Comparison of ENCODE assay signal across 8 cellular contexts in genomic region chr6:157823523-157824370, GRCh38. TPM values are rescaled to one million over a fixed set of nuclear protein-coding genes. Genes with fewer than 3 reads are reported as not detected.
DNase-seq lines count a peak whose midpoint lies in the region; ATAC-seq and TF ChIP-seq lines count a peak whose summit lies in the region.

No MANE protein-coding gene starts in this region.

- no peaks in the 10 kb centered on the region for H3K36me3 ChIP-seq in HUES6 (ENCODE audit: control insufficient read depth, insufficient read depth, low read length)

- H3K9ac ChIP-seq in HUES6 (ENCODE audit: low read length), result peak overlapping the region; percentile 89

- DNase-seq in Calu3, result peak; percentile 20
- peak; percentile 50 for DNase-seq in UCSD-AML1 (lab: John Stamatoyannopoulos, UW; ENCODE audit: unreplicated experiment)
- peak; percentile 43 for DNase-seq in iPS-NIHi7 (ENCODE audit: extremely low spot score)
- peak; percentile 76 to 84 (median 81) for DNase-seq in stimulated activated CD4-positive, alpha-beta T cell treated with anti-CD3 and anti-CD28 coated beads, Interleukin-12 subunit alpha, Interleukin-12 subunit beta, amount 100 ng/mL, for 48 hours (ENCODE audit: low read depth in 2 of 3, low spot score in 1 of 3)
- DNase-seq in midbrain (lab: John Stamatoyannopoulos, UW), result no peak

- H3K27ac Mint-ChIP-seq in Calu3 (ENCODE audit: unreplicated experiment) (peak overlapping the region; percentile 96), brain (peak overlapping the region; percentile 97 to 100 (median 99))

- peak overlapping the region; percentile 76 for H3K27ac ChIP-seq in HUES6 (ENCODE audit: low read depth, low read length)

- no peaks in the 10 kb centered on the region for H3K27me3 Mint-ChIP-seq in Calu3 (ENCODE audit: unreplicated experiment)
- H3K27me3 Mint-ChIP-seq in brain, result peaks cover 10% of the 10 kb centered on the region

- H3K36me3 Mint-ChIP-seq in Calu3 (ENCODE audit: insufficient read depth, unreplicated experiment) (peaks cover 30% of the 10 kb centered on the region), brain (peaks cover 5% of the 10 kb centered on the region)

- H3K9me3 Mint-ChIP-seq in Calu3 (ENCODE audit: low read depth, unreplicated experiment) (no peaks in the 10 kb centered on the region), brain (peaks cover 0 to 7% (median 4%) of the 10 kb centered on the region in 5 experiments)

- H3K9me3 ChIP-seq in HUES6 (ENCODE audit: control insufficient read depth, insufficient read depth, low read depth, low read length), result no peaks in the 10 kb centered on the region; the same call in 1 of the 2 replicates

- CTCF ChIA-PET in Calu3 (lab: Charles Lee), result no interaction called here

- intact Hi-C loops in Calu3 (cut with micrococcal nuclease; ENCODE audit: unreplicated experiment), result loop anchor here (5.0 kb wide), 1 partner anchor 61 kb away; no protein-coding TSS in a partner anchor

- BruUV-seq in Calu3 (replicated peaks; lab: Mats Ljungman, UMichigan), result no TSS peak

- peak overlapping the region; percentile 82 for H3K4me3 Mint-ChIP-seq in Calu3 (ENCODE audit: low read depth, unreplicated experiment)
- peak overlapping the region; percentile 96 to 100 (median 97) for H3K4me3 Mint-ChIP-seq in brain

- H3K4me1 Mint-ChIP-seq in Calu3 (ENCODE audit: low read depth, unreplicated experiment) (no peaks in the 10 kb centered on the region), brain (peaks cover 40% of the 10 kb centered on the region)

- TF ChIP-seq CTCF in Calu3 (IDR thresholded peaks at IDR 0.05; ENCODE audit: unreplicated experiment), result no peak
- peak in 1 of 2 experiments; percentile 26 for TF ChIP-seq CTCF in brain (conservative IDR thresholded peaks at IDR 0.05)

- H3K4me1 ChIP-seq in HUES6 (ENCODE audit: control insufficient read depth, insufficient read depth, low read length), result peaks cover 14% of the 10 kb centered on the region

- ATAC-seq in GM21423 (IDR thresholded peaks at IDR 0.05; ENCODE audit: unreplicated experiment), result peak; percentile 42

- H3K4me3 ChIP-seq in HUES6 (ENCODE audit: low read depth, low read length), result peak overlapping the region; percentile 82

- peaks cover 6% of the 10 kb centered on the region; the same call in 1 of the 2 replicates for H3K27me3 ChIP-seq in HUES6 (ENCODE audit: control insufficient read depth, insufficient read depth, low read length)

RNA-seq across cellular contexts. Expression of gene SNX9, which starts 0.7 kb away (rescaled TPM):
- total RNA-seq in Calu3 (2022), result 16.6 and 17.7 TPM in 2 replicates
- polyA plus RNA-seq in brain (ENCODE audit: insufficient read depth, low read depth, low replicate concordance), result 15.9 TPM
